In the genomic region with DNA sequence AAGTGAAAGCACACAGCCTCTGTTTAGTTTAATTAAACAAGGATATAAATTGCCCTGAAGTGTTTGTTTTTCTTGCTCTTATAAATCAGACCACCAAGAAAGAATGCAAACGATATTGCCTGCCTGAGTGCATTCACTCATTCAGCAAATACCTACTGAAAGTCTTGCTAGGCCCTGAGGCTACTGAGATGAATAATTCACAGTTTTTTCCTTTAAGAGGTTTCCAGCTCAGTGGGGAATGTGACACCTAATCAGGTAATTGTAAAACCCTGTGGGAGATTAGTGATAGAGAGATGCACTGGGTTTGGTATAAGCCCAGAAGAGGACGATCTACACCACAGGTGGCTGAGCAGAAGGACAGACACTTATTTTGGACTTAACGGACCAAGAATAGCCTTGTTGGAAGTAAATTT, we compare ENCODE assay signal across 17 cellular contexts.
DNase-seq lines count a peak whose midpoint lies in the region; ATAC-seq and TF ChIP-seq lines count a peak whose summit lies in the region.
"Had no signal": no experiment of that assay in that cellular context is flagged by ENCODE, and none has a peak within 500 bp of the region (broad histone marks: within the 10 kb centered on the region; RNA-seq: fewer than 3 reads in every experiment).

No MANE protein-coding gene starts in this region.

- no peak overlapping the region for H3K4me2 ChIP-seq in trophoblast cell (ENCODE audit: low read length)

- H3K79me2 ChIP-seq in trophoblast cell (ENCODE audit: control insufficient read depth, insufficient read depth, low read length, poor library complexity), result no peaks in the 10 kb centered on the region

- H3K4me1 ChIP-seq in trophoblast cell (ENCODE audit: control insufficient read depth in 1 of 2, insufficient read depth in 2 of 2, low read length in 2 of 2) (no peaks in the 10 kb centered on the region), gastroesophageal sphincter (no peaks in the 10 kb centered on the region)

- H3K27me3 ChIP-seq in trophoblast cell (ENCODE audit: insufficient read depth, low read length) (no peaks in the 10 kb centered on the region), gastroesophageal sphincter (no peaks in the 10 kb centered on the region)
- H3K27me3 ChIP-seq: ovary had no signal

- DNase-seq in NCI-H1436 (lab: John Stamatoyannopoulos, UW) (peak; percentile 22), NCI-H1436 treated with DMSO at 0.1 percent for 48 hours (lab: John Stamatoyannopoulos, UW) (no peak), NCI-H524 (lab: John Stamatoyannopoulos, UW) (peak; percentile 50 to 77), epithelial cell of esophagus (ENCODE audit: low read depth) (peak; percentile 65), trophoblast cell (peak; percentile 4 to 31), GDM1 (lab: John Stamatoyannopoulos, UW) (no peak), nucleus accumbens (lab: John Stamatoyannopoulos, UW) (no peak)
- DNase-seq: 8988T; activated B cell treated with CpG ODN at 0.5 μM for 24 hours; activated effector memory CD4-positive, alpha-beta T cell treated with anti-CD3 and anti-CD28 coated beads, Interleukin-2, amount 50 U/mL, for 16 hours; kidney; NCI-H446 treated with DMSO at 0.1 percent for 48 hours; ovary; T-cell had no signal

- no peaks in the 10 kb centered on the region for H3K36me3 ChIP-seq in trophoblast cell (ENCODE audit: control insufficient read depth in 1 of 2, insufficient read depth in 2 of 2, low read length in 2 of 2)
- no peaks in the 10 kb centered on the region for H3K36me3 ChIP-seq in gastroesophageal sphincter
- H3K36me3 ChIP-seq: ovary had no signal

- no peak overlapping the region for H2AK5ac ChIP-seq in trophoblast cell (ENCODE audit: low read length)

- no peak overlapping the region for H3K18ac ChIP-seq in trophoblast cell (ENCODE audit: low read length)

- no CpG with 5 or more reads among the region's 3 CpGs for WGBS in trophoblast cell (ENCODE audit: extremely low coverage, insufficient coverage, insufficient read length)
- WGBS in gastroesophageal sphincter (ENCODE audit: low coverage in 1 of 2), 2 donors, result 4 to 28% methylated on average over 2 to 3 of the region's 3 CpGs

- no peak overlapping the region for H3K14ac ChIP-seq in trophoblast cell (ENCODE audit: low read length)

- no peak overlapping the region for H3K4ac ChIP-seq in trophoblast cell (ENCODE audit: low read depth, low read length)

- H3K9me3 ChIP-seq in trophoblast cell (ENCODE audit: insufficient read depth, low read depth, low read length) (peaks cover 6% of the 10 kb centered on the region), gastroesophageal sphincter (peaks cover 0 to 18% (median 0%) of the 10 kb centered on the region in 3 donors)
- H3K9me3 ChIP-seq: ovary had no signal

- TF ChIP-seq CTCF in epithelial cell of esophagus (IDR thresholded peaks at IDR 0.05; ENCODE audit: insufficient read depth, low read depth, low read length, missing control alignments) (no peak), gastroesophageal sphincter (IDR thresholded peaks at IDR 0.05) (no peak)

- H3K9ac ChIP-seq in trophoblast cell (ENCODE audit: low read length), result no peak overlapping the region

- ATAC-seq in gastroesophageal sphincter, result no peak
- ATAC-seq: stimulated activated effector memory CD8-positive, alpha-beta T cell treated with anti-CD3 and anti-CD28 coated beads, Interleukin-12 subunit alpha, Interleukin-12 subunit beta, amount 100 ng/mL, for 72 hours; T-cell had no signal

- no peak for TF ChIP-seq EP300 in gastroesophageal sphincter (IDR thresholded peaks at IDR 0.05)

- H2BK5ac ChIP-seq in trophoblast cell (ENCODE audit: low read depth, low read length, poor library complexity), result no peak overlapping the region

- no peak overlapping the region for H4K8ac ChIP-seq in trophoblast cell (ENCODE audit: low read depth, low read length)

- no peak overlapping the region for H3K27ac ChIP-seq in trophoblast cell (ENCODE audit: low read depth, low read length)
- no peak overlapping the region for H3K27ac ChIP-seq in gastroesophageal sphincter
- H3K27ac ChIP-seq: ovary, skin epidermis had no signal

- H3K23ac ChIP-seq in trophoblast cell (ENCODE audit: low read length), result no peak overlapping the region

- H2BK120ac ChIP-seq in trophoblast cell (ENCODE audit: insufficient read depth, low read length, poor library complexity), result no peak overlapping the region

- no peak overlapping the region for H2AFZ ChIP-seq in trophoblast cell (ENCODE audit: insufficient read depth, low read length, poor library complexity)

- no peaks in the 10 kb centered on the region for H3K79me1 ChIP-seq in trophoblast cell (ENCODE audit: low read length)

- H4K12ac ChIP-seq in trophoblast cell (ENCODE audit: low read depth, low read length), result no peak overlapping the region

- no peak overlapping the region for H4K91ac ChIP-seq in trophoblast cell (ENCODE audit: low read depth, low read length)

- no peak overlapping the region for H2BK12ac ChIP-seq in trophoblast cell (ENCODE audit: low read length)

- TF ChIP-seq POLR2A in gastroesophageal sphincter (IDR thresholded peaks at IDR 0.05), result no peak

- H3K4me3 ChIP-seq in epithelial cell of esophagus (ENCODE audit: low read length) (no peak overlapping the region), trophoblast cell (ENCODE audit: low read depth, low read length) (no peak overlapping the region), gastroesophageal sphincter (no peak overlapping the region)
- H3K4me3 ChIP-seq: ovary, skin epidermis had no signal

Comparison
In these comparisons a context has a peak if more than half of its experiments do, and no peak if none do; other contexts are left out.
1. DNase-seq: peak in NCI-H1436 (single experiment), NCI-H524 (2 of 2), epithelial cell of esophagus (single experiment) and trophoblast cell (2 of 2); none in NCI-H1436 treated with DMSO at 0.1 percent for 48 hours (single experiment), GDM1 (single experiment) and nucleus accumbens (0 of 56).